ENCODE assay signal across 8 cellular contexts in genomic region chr4:25234390-25235367, GRCh38. TPM values are rescaled to one million over a fixed set of nuclear protein-coding genes. Genes with fewer than 3 reads are reported as not detected.
A peak's percentile ranks its signal among the peaks of the same experiment; 100 is the strongest.
DNase-seq lines count a peak whose midpoint lies in the region; ATAC-seq and TF ChIP-seq lines count a peak whose summit lies in the region.

No MANE protein-coding gene starts in this region.

- ATAC-seq in HG02763 (IDR thresholded peaks at IDR 0.05; ENCODE audit: unreplicated experiment), result peak; percentile 60

- H3K27ac ChIP-seq in brain microvascular endothelial cell, result peak overlapping the region; percentile 50
- H3K27ac ChIP-seq in sigmoid colon, result peak overlapping the region; percentile 92 to 97 (median 95)

- 1 to 2% methylated on average over 49 of the region's 49 CpGs for WGBS in sigmoid colon, 2 donors

- H3K36me3 ChIP-seq in brain microvascular endothelial cell (replicated peaks), result no peaks in the 10 kb centered on the region
- H3K36me3 ChIP-seq in sigmoid colon, result no peaks in the 10 kb centered on the region

- H3K4me3 ChIP-seq in brain microvascular endothelial cell (ENCODE audit: low read depth, low read length) (peak overlapping the region; percentile 77), iPS-11a (ENCODE audit: low read depth, low read length) (peak overlapping the region; percentile 75), sigmoid colon (peak overlapping the region; percentile 79 to 97 (median 87))

- H3K9me3 ChIP-seq in sigmoid colon, result peaks cover 0 to 4% (median 0%) of the 10 kb centered on the region in 4 donors

- no peak for TF ChIP-seq POLR2A in sigmoid colon (IDR thresholded peaks at IDR 0.05)

- intact Hi-C loops in sigmoid colon (cut with DNase I), result loop anchor here (2.0 to 10.0 kb wide), 5 partner anchors 74 to 647 kb away; partner anchors contain the start of genes ANAPC4, SEPSECS, SOD3 and ZCCHC4

- TF ChIP-seq CTCF in brain microvascular endothelial cell (IDR thresholded peaks at IDR 0.05; ENCODE audit: low read depth, low read length, missing control alignments) (peak; percentile 50), sigmoid colon (IDR thresholded peaks at IDR 0.05) (peak in 3 of 4 experiments; percentile 36 to 55 (median 48))

- in situ Hi-C loops in brain microvascular endothelial cell (cut with HindIII; ENCODE audit: low pct_ligation_motif_present, low sequenced_read_pairs), result no loop called here

- no peaks in the 10 kb centered on the region for H3K27me3 ChIP-seq in brain microvascular endothelial cell (replicated peaks)
- H3K27me3 ChIP-seq in sigmoid colon, result no peaks in the 10 kb centered on the region

- DNase-seq in activated CD8-positive, alpha-beta memory T cell treated with anti-CD3 and anti-CD28 coated beads for 24 hours, result peak; percentile 81
- DNase-seq in activated CD8-positive, alpha-beta memory T cell treated with anti-CD3 and anti-CD28 coated beads, Interleukin-2, amount 50 U/mL, for 4 hours, result no peak
- DNase-seq in NCI-H1417 treated with DMSO at 0.1 percent for 48 hours (lab: John Stamatoyannopoulos, UW) (peak; percentile 12), T-helper 22 cell (ENCODE audit: low read depth) (peak; percentile 28), brain microvascular endothelial cell (peak; percentile 63), sigmoid colon (peak; percentile 69)

- no peak for TF ChIP-seq EP300 in sigmoid colon (IDR thresholded peaks at IDR 0.05)

- H3K4me1 ChIP-seq in sigmoid colon, result peaks cover 0 to 10% (median 4%) of the 10 kb centered on the region in 4 donors

RNA-seq across cellular contexts. Expression of gene PI4K2B, which starts 0.8 kb away (rescaled TPM):
- 10 to 100 TPM in 2 of 4 donors, 1 to 10 TPM in 2; 9.3 to 12.2 (median 10.3) TPM for total RNA-seq in sigmoid colon
- 10 to 100 TPM; 15.6 to 28.2 (median 22.8) TPM for polyA plus RNA-seq in sigmoid colon
